ENCODE assay signal across 12 cellular contexts in genomic region chr21:35925497-35925896, GRCh38.
DNase-seq lines count a peak whose midpoint lies in the region; ATAC-seq and TF ChIP-seq lines count a peak whose summit lies in the region.
"Had no signal": no experiment of that assay in that cellular context is flagged by ENCODE, and none has a peak within 500 bp of the region (broad histone marks: within the 10 kb centered on the region; RNA-seq: fewer than 3 reads in every experiment).

No MANE protein-coding gene starts in this region.

- H3K27me3 Mint-ChIP-seq in CD14-positive monocyte (ENCODE audit: low read depth in 3 of 3) (peaks cover 0 to 5% (median 0%) of the 10 kb centered on the region in 3 donors), nephron (ENCODE audit: low read depth) (peaks cover 27% of the 10 kb centered on the region), endodermal cell (ENCODE audit: insufficient read depth) (peaks cover 2% of the 10 kb centered on the region)

- no peaks in the 10 kb centered on the region for H3K27me3 ChIP-seq in endodermal cell (ENCODE audit: control insufficient read depth, insufficient read depth, low read length, poor library complexity, severe bottlenecking)

- H3K36me3 ChIP-seq in endodermal cell (ENCODE audit: control insufficient read depth, insufficient read depth, low read length), result no peaks in the 10 kb centered on the region
- H3K36me3 ChIP-seq: thoracic aorta had no signal

- peak overlapping the region in 5 of 7 donors; percentile 18 to 77 (median 33) for H3K27ac Mint-ChIP-seq in CD14-positive monocyte
- H3K27ac Mint-ChIP-seq in nephron, result peak overlapping the region in 2 of 3 experiments; percentile 9 to 38
- no peak overlapping the region for H3K27ac Mint-ChIP-seq in endodermal cell
- H3K27ac Mint-ChIP-seq: T-cell had no signal

- H3K4me1 Mint-ChIP-seq in CD14-positive monocyte (peaks cover 13% of the 10 kb centered on the region), nephron (peaks cover 11% of the 10 kb centered on the region), endodermal cell (no peaks in the 10 kb centered on the region)
- H3K4me1 Mint-ChIP-seq: T-cell had no signal

- H3K9ac ChIP-seq in endodermal cell (ENCODE audit: extremely low read depth, low read length, poor library complexity, severe bottlenecking), result no peak overlapping the region

- no peak for DNase-seq in CD14-positive monocyte (ENCODE audit: low spot score)
- peak; percentile 90 for DNase-seq in HT1080 (ENCODE audit: low read depth)
- peak; percentile 77 for DNase-seq in astrocyte of the spinal cord (ENCODE audit: low read depth, low spot score)
- DNase-seq in GM13977 (ENCODE audit: low spot score), result no peak
- DNase-seq in NCI-H1694 (lab: John Stamatoyannopoulos, UW), result no peak
- no peak for DNase-seq in endodermal cell
- DNase-seq: H7, KG1, T-cell had no signal

- no peak overlapping the region for H3K27ac ChIP-seq in endodermal cell (ENCODE audit: low read depth, low read length)
- H3K27ac ChIP-seq: thoracic aorta had no signal

- no peaks in the 10 kb centered on the region for H3K9me3 ChIP-seq in endodermal cell (ENCODE audit: control insufficient read depth, low read length)
- H3K9me3 ChIP-seq: thoracic aorta had no signal

- in situ Hi-C loops in astrocyte of the spinal cord (cut with HindIII; ENCODE audit: low sequenced_read_pairs) (no loop called here), GM13977 (cut with MboI; ENCODE audit: low pct_unique_long_range_greater_than_20kb, low sequenced_read_pairs, unreplicated experiment) (no loop called here)

- 85 to 88% methylated on average over 6 of the region's 6 CpGs for WGBS in endodermal cell (ENCODE audit: insufficient coverage in 1 of 2, insufficient read length in 1 of 2), 2 experiments

- H3K4me3 ChIP-seq in astrocyte of the spinal cord (ENCODE audit: low read depth, low read length), result no peak overlapping the region
- H3K4me3 ChIP-seq in endodermal cell (ENCODE audit: low read length), result no peak overlapping the region
- H3K4me3 ChIP-seq: thoracic aorta had no signal

- H3K36me3 Mint-ChIP-seq in CD14-positive monocyte (no peaks in the 10 kb centered on the region), nephron (ENCODE audit: low read depth) (no peaks in the 10 kb centered on the region), endodermal cell (ENCODE audit: low read depth) (no peaks in the 10 kb centered on the region)
- H3K36me3 Mint-ChIP-seq: T-cell had no signal

- TF ChIP-seq CTCF in CD14-positive monocyte (IDR thresholded peaks at IDR 0.05) (no peak), astrocyte of the spinal cord (IDR thresholded peaks at IDR 0.05; ENCODE audit: low read depth, low read length) (no peak), nephron (IDR thresholded peaks at IDR 0.05; ENCODE audit: unreplicated experiment in 3 of 3) (no peak), GM13977 (IDR thresholded peaks at IDR 0.05; ENCODE audit: extremely low read depth, insufficient read depth, missing control alignments) (no peak), endodermal cell (conservative IDR thresholded peaks at IDR 0.05) (no peak)

- no peak for ATAC-seq in HG02763 (IDR thresholded peaks at IDR 0.05; ENCODE audit: unreplicated experiment)

- H3K4me3 Mint-ChIP-seq in CD14-positive monocyte, result no peak overlapping the region
- H3K4me3 Mint-ChIP-seq in nephron, result no peak overlapping the region
- H3K4me3 Mint-ChIP-seq in endodermal cell, result no peak overlapping the region
- H3K4me3 Mint-ChIP-seq: T-cell had no signal

- no peaks in the 10 kb centered on the region for H3K4me1 ChIP-seq in endodermal cell (ENCODE audit: control insufficient read depth, insufficient read depth, low read length)

- intact Hi-C loops in CD14-positive monocyte (cut with micrococcal nuclease), result no loop called here

- H3K9me3 Mint-ChIP-seq in CD14-positive monocyte (peaks cover 0 to 3% (median 0%) of the 10 kb centered on the region in 7 donors), nephron (peaks cover 3% of the 10 kb centered on the region), endodermal cell (no peaks in the 10 kb centered on the region)
- H3K9me3 Mint-ChIP-seq: T-cell had no signal

Comparison
In these comparisons a context has a peak if more than half of its experiments do, and no peak if none do; other contexts are left out.
1. DNase-seq: peak in HT1080 (single experiment) and astrocyte of the spinal cord (single experiment); none in CD14-positive monocyte (single experiment), GM13977 (single experiment), NCI-H1694 (single experiment) and endodermal cell (single experiment).